In genomic region chr2:113700186-113700841, GRCh38 we compare ENCODE assay signal across 8 cellular contexts. TPM values are rescaled to one million over a fixed set of nuclear protein-coding genes. Genes with fewer than 3 reads are reported as not detected.
DNase-seq lines count a peak whose midpoint lies in the region; ATAC-seq lines count a peak whose summit lies in the region.

No MANE protein-coding gene starts in this region.

- peak; percentile 93 for ATAC-seq in Right ventricle myocardium superior (ENCODE audit: poor library complexity)
- ATAC-seq in HG02763 (IDR thresholded peaks at IDR 0.05; ENCODE audit: unreplicated experiment): peak; percentile 75

- intact Hi-C loops in Right ventricle myocardium superior (cut with DNase I) (no loop called here), cardiac septum (cut with DNase I) (no loop called here)

- DNase-seq in Right ventricle myocardium superior (peak; percentile 58), cardiac septum (ENCODE audit: low spot score) (no peak), NCI-H2171 treated with DMSO at 0.1 percent for 48 hours (lab: John Stamatoyannopoulos, UW) (peak; percentile 56), iPS-NIHi7 (ENCODE audit: extremely low spot score) (peak; percentile 70), nucleus accumbens (lab: John Stamatoyannopoulos, UW) (no peak), HCEC 1CT (no peak)
- peak; percentile 67 for DNase-seq in activated CD8-positive, alpha-beta memory T cell treated with anti-CD3 and anti-CD28 coated beads for 24 hours

RNA-seq across cellular contexts. Expression of gene SLC35F5, which starts 56.1 kb away (rescaled TPM):
- total RNA-seq in Right ventricle myocardium superior (51.3 TPM), cardiac septum (66.3 TPM)

Comparison
In these comparisons a context has a peak if more than half of its experiments do, and no peak if none do; other contexts are left out.
1. DNase-seq: peak in Right ventricle myocardium superior (single experiment), NCI-H2171 treated with DMSO at 0.1 percent for 48 hours (single experiment), activated CD8-positive, alpha-beta memory T cell treated with anti-CD3 and anti-CD28 coated beads for 24 hours (single experiment) and iPS-NIHi7 (single experiment); none in cardiac septum (single experiment), nucleus accumbens (0 of 56) and HCEC 1CT (single experiment).